Comparison of ENCODE assay signal across 1 cellular context in the genomic region with DNA sequence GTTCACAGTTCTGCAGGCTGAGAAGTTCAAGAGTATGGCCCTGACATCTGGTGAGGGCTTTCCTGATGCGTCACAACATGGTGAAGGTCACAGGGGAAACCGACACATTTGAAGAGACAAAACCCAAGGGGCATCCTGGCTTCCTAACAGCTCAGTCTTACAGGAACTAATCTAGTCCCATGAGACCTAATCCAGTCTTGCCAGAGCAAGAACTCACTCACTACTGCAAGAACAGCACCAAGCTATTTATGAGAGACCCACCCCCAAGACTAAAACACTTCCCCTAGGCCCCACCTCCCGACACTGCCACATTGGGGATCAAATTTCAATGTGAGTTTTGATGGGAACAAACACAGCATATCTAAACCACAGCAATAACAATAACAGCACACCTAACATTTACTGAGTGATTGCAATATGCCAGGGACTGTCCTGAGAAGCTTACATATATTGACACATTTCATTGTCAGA.
TF ChIP-seq lines count a peak whose summit lies in the region.

No MANE protein-coding gene starts in this region.

TF ChIP-seq in GM12878, 131 proteins besides CTCF, POLR2A, EP300 and RAD21:
- TF ChIP-seq SMARCA5 (IDR thresholded peaks at IDR 0.05) (no peak), EZH2 (IDR thresholded peaks at IDR 0.05; ENCODE audit: borderline replicate concordance, control insufficient read depth, low read depth, low read length) (no peak), SP1 (IDR thresholded peaks at IDR 0.05; ENCODE audit: low read depth, low read length) (no peak), CBX5 (IDR thresholded peaks at IDR 0.05; ENCODE audit: low read depth) (no peak), MEF2B (IDR thresholded peaks at IDR 0.05; ENCODE audit: partially characterized antibody, poor library complexity, severe bottlenecking) (no peak), RFX5 (IDR thresholded peaks at IDR 0.05; ENCODE audit: low read depth, low read length) (no peak), ZNF274 (IDR thresholded peaks at IDR 0.05; ENCODE audit: insufficient read depth, insufficient read length) (no peak), TBL1XR1 (IDR thresholded peaks at IDR 0.05; ENCODE audit: low read depth, low read length) (no peak), EGR1 (IDR thresholded peaks at IDR 0.05; ENCODE audit: borderline replicate concordance in 1 of 2, low read depth in 2 of 2, low read length in 2 of 2) (no peak), WRNIP1 (IDR thresholded peaks at IDR 0.05; ENCODE audit: borderline replicate concordance, low read depth, low read length) (no peak), EED (IDR thresholded peaks at IDR 0.05; ENCODE audit: low read depth) (no peak), GATAD2B (conservative IDR thresholded peaks at IDR 0.05; ENCODE audit: low read depth) (no peak)
- TF ChIP-seq, protein P1, sequence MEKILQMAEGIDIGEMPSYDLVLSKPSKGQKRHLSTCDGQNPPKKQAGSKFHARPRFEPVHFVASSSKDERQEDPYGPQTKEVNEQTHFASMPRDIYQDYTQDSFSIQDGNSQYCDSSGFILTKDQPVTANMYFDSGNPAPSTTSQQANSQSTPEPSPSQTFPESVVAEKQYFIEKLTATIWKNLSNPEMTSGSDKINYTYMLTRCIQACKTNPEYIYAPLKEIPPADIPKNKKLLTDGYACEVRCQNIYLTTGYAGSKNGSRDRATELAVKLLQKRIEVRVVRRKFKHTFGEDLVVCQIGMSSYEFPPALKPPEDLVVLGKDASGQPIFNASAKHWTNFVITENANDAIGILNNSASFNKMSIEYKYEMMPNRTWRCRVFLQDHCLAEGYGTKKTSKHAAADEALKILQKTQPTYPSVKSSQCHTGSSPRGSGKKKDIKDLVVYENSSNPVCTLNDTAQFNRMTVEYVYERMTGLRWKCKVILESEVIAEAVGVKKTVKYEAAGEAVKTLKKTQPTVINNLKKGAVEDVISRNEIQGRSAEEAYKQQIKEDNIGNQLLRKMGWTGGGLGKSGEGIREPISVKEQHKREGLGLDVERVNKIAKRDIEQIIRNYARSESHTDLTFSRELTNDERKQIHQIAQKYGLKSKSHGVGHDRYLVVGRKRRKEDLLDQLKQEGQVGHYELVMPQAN (conservative IDR thresholded peaks at IDR 0.05), result no peak
- TF ChIP-seq, protein P2, sequence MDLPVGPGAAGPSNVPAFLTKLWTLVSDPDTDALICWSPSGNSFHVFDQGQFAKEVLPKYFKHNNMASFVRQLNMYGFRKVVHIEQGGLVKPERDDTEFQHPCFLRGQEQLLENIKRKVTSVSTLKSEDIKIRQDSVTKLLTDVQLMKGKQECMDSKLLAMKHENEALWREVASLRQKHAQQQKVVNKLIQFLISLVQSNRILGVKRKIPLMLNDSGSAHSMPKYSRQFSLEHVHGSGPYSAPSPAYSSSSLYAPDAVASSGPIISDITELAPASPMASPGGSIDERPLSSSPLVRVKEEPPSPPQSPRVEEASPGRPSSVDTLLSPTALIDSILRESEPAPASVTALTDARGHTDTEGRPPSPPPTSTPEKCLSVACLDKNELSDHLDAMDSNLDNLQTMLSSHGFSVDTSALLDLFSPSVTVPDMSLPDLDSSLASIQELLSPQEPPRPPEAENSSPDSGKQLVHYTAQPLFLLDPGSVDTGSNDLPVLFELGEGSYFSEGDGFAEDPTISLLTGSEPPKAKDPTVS (IDR thresholded peaks at IDR 0.05; ENCODE audit: low read depth, low read length), result no peak
- TF ChIP-seq, protein P3, sequence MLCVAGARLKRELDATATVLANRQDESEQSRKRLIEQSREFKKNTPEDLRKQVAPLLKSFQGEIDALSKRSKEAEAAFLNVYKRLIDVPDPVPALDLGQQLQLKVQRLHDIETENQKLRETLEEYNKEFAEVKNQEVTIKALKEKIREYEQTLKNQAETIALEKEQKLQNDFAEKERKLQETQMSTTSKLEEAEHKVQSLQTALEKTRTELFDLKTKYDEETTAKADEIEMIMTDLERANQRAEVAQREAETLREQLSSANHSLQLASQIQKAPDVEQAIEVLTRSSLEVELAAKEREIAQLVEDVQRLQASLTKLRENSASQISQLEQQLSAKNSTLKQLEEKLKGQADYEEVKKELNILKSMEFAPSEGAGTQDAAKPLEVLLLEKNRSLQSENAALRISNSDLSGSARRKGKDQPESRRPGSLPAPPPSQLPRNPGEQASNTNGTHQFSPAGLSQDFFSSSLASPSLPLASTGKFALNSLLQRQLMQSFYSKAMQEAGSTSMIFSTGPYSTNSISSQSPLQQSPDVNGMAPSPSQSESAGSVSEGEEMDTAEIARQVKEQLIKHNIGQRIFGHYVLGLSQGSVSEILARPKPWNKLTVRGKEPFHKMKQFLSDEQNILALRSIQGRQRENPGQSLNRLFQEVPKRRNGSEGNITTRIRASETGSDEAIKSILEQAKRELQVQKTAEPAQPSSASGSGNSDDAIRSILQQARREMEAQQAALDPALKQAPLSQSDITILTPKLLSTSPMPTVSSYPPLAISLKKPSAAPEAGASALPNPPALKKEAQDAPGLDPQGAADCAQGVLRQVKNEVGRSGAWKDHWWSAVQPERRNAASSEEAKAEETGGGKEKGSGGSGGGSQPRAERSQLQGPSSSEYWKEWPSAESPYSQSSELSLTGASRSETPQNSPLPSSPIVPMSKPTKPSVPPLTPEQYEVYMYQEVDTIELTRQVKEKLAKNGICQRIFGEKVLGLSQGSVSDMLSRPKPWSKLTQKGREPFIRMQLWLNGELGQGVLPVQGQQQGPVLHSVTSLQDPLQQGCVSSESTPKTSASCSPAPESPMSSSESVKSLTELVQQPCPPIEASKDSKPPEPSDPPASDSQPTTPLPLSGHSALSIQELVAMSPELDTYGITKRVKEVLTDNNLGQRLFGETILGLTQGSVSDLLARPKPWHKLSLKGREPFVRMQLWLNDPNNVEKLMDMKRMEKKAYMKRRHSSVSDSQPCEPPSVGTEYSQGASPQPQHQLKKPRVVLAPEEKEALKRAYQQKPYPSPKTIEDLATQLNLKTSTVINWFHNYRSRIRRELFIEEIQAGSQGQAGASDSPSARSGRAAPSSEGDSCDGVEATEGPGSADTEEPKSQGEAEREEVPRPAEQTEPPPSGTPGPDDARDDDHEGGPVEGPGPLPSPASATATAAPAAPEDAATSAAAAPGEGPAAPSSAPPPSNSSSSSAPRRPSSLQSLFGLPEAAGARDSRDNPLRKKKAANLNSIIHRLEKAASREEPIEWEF (IDR thresholded peaks at IDR 0.05; ENCODE audit: insufficient replicate concordance, low read depth, low read length), result no peak
